ENCODE assay signal across 8 cellular contexts in genomic region chr6:79947191-79948173, GRCh38. TPM values are rescaled to one million over a fixed set of nuclear protein-coding genes. Genes with fewer than 3 reads are reported as not detected.
DNase-seq lines count a peak whose midpoint lies in the region; ATAC-seq and TF ChIP-seq lines count a peak whose summit lies in the region.

TSS of gene ELOVL4 (minus strand) at chr6:79947553. CDS start at chr6:79947279, 274 bp downstream.

- no peak for TF ChIP-seq CTCF in right lobe of liver (IDR thresholded peaks at IDR 0.05)

- intact Hi-C loops in right lobe of liver (cut with DNase I): no loop called here

- H3K27ac ChIP-seq in right lobe of liver: no peak within 1 kb of the TSS

- DNase-seq in EH (ENCODE audit: low read depth) (peak; percentile 84), NCI-H2107 (lab: John Stamatoyannopoulos, UW) (peak; percentile 63), dermis blood vessel endothelial cell (peak; percentile 56), right lobe of liver (peak in 1 of 3 donors; percentile 56)
- peak; percentile 39 for DNase-seq in activated CD4-positive, alpha-beta T cell treated with anti-CD3 and anti-CD28 coated beads, Interleukin-2, amount 50 U/mL, for 1 hour
- peak; percentile 42 to 45 for DNase-seq in stimulated activated CD4-positive, alpha-beta T cell treated with anti-CD3 and anti-CD28 coated beads, Interleukin-2, amount 100 ng/mL, for 48 hours

- 5% methylated on average over 40 of the region's 84 CpGs for WGBS in right lobe of liver (ENCODE audit: insufficient coverage, low coverage, low lambda C conversion rate, missing lambda C conversion rate)

- peaks cover 3 to 19% of the 10 kb centered on the region in 2 donors for H3K27me3 ChIP-seq in right lobe of liver

- TF ChIP-seq POLR2A in right lobe of liver (IDR thresholded peaks at IDR 0.05): no peak

- H3K36me3 ChIP-seq in right lobe of liver: no peaks in the 10 kb centered on the region

- no peaks in the 10 kb centered on the region for H3K9me3 ChIP-seq in right lobe of liver

- ATAC-seq in HG02678 (IDR thresholded peaks at IDR 0.05; ENCODE audit: unreplicated experiment): peak; percentile 48
- ATAC-seq in right lobe of liver: peak; percentile 44 to 60 (median 56)
- ATAC-seq in GM18870 (IDR thresholded peaks at IDR 0.05; ENCODE audit: unreplicated experiment): no peak

- peak within 1 kb of the TSS; percentile 38 to 54 (median 38) for H3K4me3 ChIP-seq in right lobe of liver

- peaks cover 0 to 13% (median 5%) of the 10 kb centered on the region in 4 donors for H3K4me1 ChIP-seq in right lobe of liver

RNA-seq across cellular contexts. Expression of gene ELOVL4, which starts in this region (rescaled TPM):
- 0.37 and 0.51 TPM in 2 replicates for total RNA-seq in dermis blood vessel endothelial cell
- under 1 TPM in 2 of 6 experiments, not detected in 4; 0.07 TPM for total RNA-seq in right lobe of liver

Comparison
In these comparisons a context has a peak if more than half of its experiments do, and no peak if none do; other contexts are left out.
1. Peak in DNase-seq in dermis blood vessel endothelial cell; RNA of the gene not detected or under 1 TPM.
2. Peak in ATAC-seq and H3K4me3 ChIP-seq in right lobe of liver; RNA of the gene not detected or under 1 TPM.